In genomic region chr1:229116114-229116513, GRCh38 we compare ENCODE assay signal across 19 cellular contexts.
DNase-seq lines count a peak whose midpoint lies in the region; ATAC-seq and TF ChIP-seq lines count a peak whose summit lies in the region.
"Had no signal": no experiment of that assay in that cellular context is flagged by ENCODE, and none has a peak within 500 bp of the region (broad histone marks: within the 10 kb centered on the region; RNA-seq: fewer than 3 reads in every experiment).

No MANE protein-coding gene starts in this region.

- H3K36me3 ChIP-seq in muscle layer of colon (ENCODE audit: insufficient read depth, low read length) (no peaks in the 10 kb centered on the region), stomach smooth muscle (ENCODE audit: control insufficient read depth in 2 of 2, insufficient read depth in 2 of 2, low read length in 2 of 2) (no peaks in the 10 kb centered on the region)

- no peaks in the 10 kb centered on the region for H3K36me3 Mint-ChIP-seq in activated T-helper 1 cell treated with anti-CD3 and anti-CD28 coated beads, Interleukin-12 subunit alpha, Interleukin-12 subunit beta, Interleukin-2, Interleukin-4 antibody, amounts not matched to agents 30 ng/mL and 10 ng/mL and 1 ng/mL, durations not matched to agents 14 hours and 24 hours and 36 hours (ENCODE audit: low read depth)

- H3K4me1 Mint-ChIP-seq in activated T-helper 1 cell treated with anti-CD3 and anti-CD28 coated beads, Interleukin-12 subunit alpha, Interleukin-12 subunit beta, Interleukin-2, Interleukin-4 antibody, amounts not matched to agents 30 ng/mL and 10 ng/mL and 1 ng/mL, durations not matched to agents 14 hours and 24 hours and 36 hours (ENCODE audit: low read depth) = no peaks in the 10 kb centered on the region

- POLR2A ChIA-PET in AG04450 (lab: Yijun Ruan, JAX) = no interaction called here

- CTCF ChIA-PET in AG04450 (lab: Charles Lee) = interaction anchor here (1.4 kb wide), 1 partner anchor 111 kb away, joined by 4 read pairs; no protein-coding TSS in a partner anchor

- peaks cover 6% of the 10 kb centered on the region for H3K27me3 ChIP-seq in AG04450 (ENCODE audit: control insufficient read depth, insufficient read depth, low read length)
- no peaks in the 10 kb centered on the region for H3K27me3 ChIP-seq in muscle layer of colon (ENCODE audit: control insufficient read depth in 1 of 2, insufficient read depth in 2 of 2, low read length in 2 of 2)
- no peaks in the 10 kb centered on the region for H3K27me3 ChIP-seq in stomach smooth muscle (ENCODE audit: control insufficient read depth in 1 of 2, insufficient read depth in 2 of 2, low read length in 2 of 2)

- H3K9ac ChIP-seq in muscle layer of colon (ENCODE audit: low read length) = peak overlapping the region; percentile 23
- H3K9ac ChIP-seq in stomach smooth muscle (ENCODE audit: low read length in 2 of 2) = peak overlapping the region; percentile 44 to 47

- H3K4me3 ChIP-seq in AG04450 (ENCODE audit: low read depth, low read length) (no peak overlapping the region), fibroblast of the aortic adventitia (ENCODE audit: low read depth, low read length) (no peak overlapping the region), muscle layer of colon (ENCODE audit: low read depth in 1 of 2, low read length in 2 of 2) (no peak overlapping the region), stomach smooth muscle (ENCODE audit: low read length in 2 of 2) (peak overlapping the region in 1 of 2 donors; percentile 22)

- intact Hi-C loops in activated T-helper 1 cell treated with anti-CD3 and anti-CD28 coated beads, Interleukin-12 subunit alpha, Interleukin-12 subunit beta, Interleukin-2, Interleukin-4 antibody, amounts not matched to agents 30 ng/mL and 10 ng/mL and 1 ng/mL, durations not matched to agents 14 hours and 24 hours and 36 hours (cut with micrococcal nuclease) = no loop called here

- no peak overlapping the region for H3K27ac ChIP-seq in AG04450 (ENCODE audit: low read depth, low read length)
- H3K27ac ChIP-seq in muscle layer of colon (ENCODE audit: low read depth, low read length) = peak overlapping the region; percentile 84
- H3K27ac ChIP-seq in stomach smooth muscle (ENCODE audit: low read length) = peak overlapping the region; percentile 94
- H3K27ac ChIP-seq: 22Rv1, C4-2B had no signal

- ATAC-seq in GM19035 (IDR thresholded peaks at IDR 0.05; ENCODE audit: unreplicated experiment) (no peak), GM18520 (IDR thresholded peaks at IDR 0.05; ENCODE audit: unreplicated experiment) (no peak), HG02623 (IDR thresholded peaks at IDR 0.05; ENCODE audit: unreplicated experiment) (no peak)

- DNase-seq in AG04450 (ENCODE audit: low read depth, low spot score) (peak; percentile 24), fibroblast of the aortic adventitia (ENCODE audit: low read depth) (peak; percentile 37)
- no peak for DNase-seq in activated T-helper 1 cell treated with anti-CD3 and anti-CD28 coated beads, Interleukin-12 subunit alpha, Interleukin-12 subunit beta, Interleukin-2, Interleukin-4 antibody, amounts not matched to agents 30 ng/mL and 10 ng/mL and 1 ng/mL, durations not matched to agents 14 hours and 24 hours and 36 hours (ENCODE audit: low spot score)
- DNase-seq: Caco-2; HCEC 1CT; KBM-7; NCI-H146; NCI-H2107; NCI-H69; NK-92 treated with Interleukin-12 subunit alpha and Interleukin-12 subunit beta, amount 100 ng/mL, for 24 hours; OCI-M1; RPMI8226 had no signal

- no peak overlapping the region for H3K4me3 Mint-ChIP-seq in activated T-helper 1 cell treated with anti-CD3 and anti-CD28 coated beads, Interleukin-12 subunit alpha, Interleukin-12 subunit beta, Interleukin-2, Interleukin-4 antibody, amounts not matched to agents 30 ng/mL and 10 ng/mL and 1 ng/mL, durations not matched to agents 14 hours and 24 hours and 36 hours

- no peak for TF ChIP-seq CTCF in AG04450 (IDR thresholded peaks at IDR 0.05; ENCODE audit: low read depth, low read length)
- TF ChIP-seq CTCF in fibroblast of the aortic adventitia (IDR thresholded peaks at IDR 0.05; ENCODE audit: insufficient read depth, low read length) = no peak

- H3K27me3 Mint-ChIP-seq in activated T-helper 1 cell treated with anti-CD3 and anti-CD28 coated beads, Interleukin-12 subunit alpha, Interleukin-12 subunit beta, Interleukin-2, Interleukin-4 antibody, amounts not matched to agents 30 ng/mL and 10 ng/mL and 1 ng/mL, durations not matched to agents 14 hours and 24 hours and 36 hours (ENCODE audit: insufficient read depth) = peaks cover 6% of the 10 kb centered on the region

- H3K4me1 ChIP-seq in muscle layer of colon (ENCODE audit: insufficient read depth, low read length) (peaks cover 51% of the 10 kb centered on the region), stomach smooth muscle (ENCODE audit: control insufficient read depth, insufficient read depth, low read length) (peaks cover 74% of the 10 kb centered on the region)

- H3K27ac Mint-ChIP-seq in activated T-helper 1 cell treated with anti-CD3 and anti-CD28 coated beads, Interleukin-12 subunit alpha, Interleukin-12 subunit beta, Interleukin-2, Interleukin-4 antibody, amounts not matched to agents 30 ng/mL and 10 ng/mL and 1 ng/mL, durations not matched to agents 14 hours and 24 hours and 36 hours = no peak overlapping the region

- no peaks in the 10 kb centered on the region for H3K9me3 Mint-ChIP-seq in activated T-helper 1 cell treated with anti-CD3 and anti-CD28 coated beads, Interleukin-12 subunit alpha, Interleukin-12 subunit beta, Interleukin-2, Interleukin-4 antibody, amounts not matched to agents 30 ng/mL and 10 ng/mL and 1 ng/mL, durations not matched to agents 14 hours and 24 hours and 36 hours

- H3K9me3 ChIP-seq in AG04450 (ENCODE audit: control insufficient read depth, insufficient read depth, low read length) = peaks cover 6% of the 10 kb centered on the region
- no peaks in the 10 kb centered on the region for H3K9me3 ChIP-seq in muscle layer of colon (ENCODE audit: low read length)
- H3K9me3 ChIP-seq in stomach smooth muscle (ENCODE audit: control insufficient read depth in 2 of 2, low read length in 2 of 2) = no peaks in the 10 kb centered on the region
- H3K9me3 ChIP-seq: Caco-2 had no signal
